In genomic region chr9:5510360-5510931, GRCh38 we compare ENCODE assay signal across 8 cellular contexts. TPM values are rescaled to one million over a fixed set of nuclear protein-coding genes. Genes with fewer than 3 reads are reported as not detected.
DNase-seq lines count a peak whose midpoint lies in the region; ATAC-seq and TF ChIP-seq lines count a peak whose summit lies in the region.

TSS of gene PDCD1LG2 (plus strand) at chr9:5510531. CDS start at chr9:5522547, 12,016 bp downstream.

- TF ChIP-seq CTCF in GM12864 (IDR thresholded peaks at IDR 0.05; ENCODE audit: low read depth, low read length, missing control alignments) (no peak), astrocyte of the spinal cord (IDR thresholded peaks at IDR 0.05; ENCODE audit: low read depth, low read length) (no peak), testis (IDR thresholded peaks at IDR 0.05) (no peak)

- H3K9me3 ChIP-seq in MG63 (no peaks in the 10 kb centered on the region), testis (no peaks in the 10 kb centered on the region)

- intact Hi-C loops in testis (cut with DNase I; ENCODE audit: low total_unique reads) = no loop called here

- no peak for TF ChIP-seq POLR2A in testis (IDR thresholded peaks at IDR 0.05)

- no peaks in the 10 kb centered on the region for H3K27me3 ChIP-seq in MG63
- no peaks in the 10 kb centered on the region for H3K27me3 ChIP-seq in testis

- peak; percentile 65 for ATAC-seq in GM21576 (IDR thresholded peaks at IDR 0.05; ENCODE audit: unreplicated experiment)

- peak within 1 kb of the TSS; percentile 46 for H3K4me3 ChIP-seq in GM12864 (ENCODE audit: low read depth, low read length)
- H3K4me3 ChIP-seq in MG63 = peak within 1 kb of the TSS; percentile 35
- peak within 1 kb of the TSS; percentile 25 for H3K4me3 ChIP-seq in astrocyte of the spinal cord (ENCODE audit: low read depth, low read length)
- H3K4me3 ChIP-seq in testis = peak within 1 kb of the TSS; percentile 7 to 26

- WGBS in testis, 2 donors = 38 to 49% methylated on average over 4 of the region's 4 CpGs

- H3K4me1 ChIP-seq in testis = no peaks in the 10 kb centered on the region

- no peak for DNase-seq in GM12864 (ENCODE audit: low read depth)
- peak; percentile 27 for DNase-seq in MG63
- DNase-seq in astrocyte of the spinal cord (ENCODE audit: low read depth, low spot score) = peak; percentile 81
- DNase-seq in lung microvascular endothelial cell (ENCODE audit: low read depth in 2 of 2) = peak; percentile 54 to 78
- peak; percentile 28 for DNase-seq in testis
- no peak for DNase-seq in NK-92 (lab: John Stamatoyannopoulos, UW; ENCODE audit: unreplicated experiment)
- no peak for DNase-seq in GF-D8 (lab: John Stamatoyannopoulos, UW)

- H3K27ac ChIP-seq in testis = peak within 1 kb of the TSS; percentile 53 to 81

- H3K36me3 ChIP-seq in MG63 (no peaks in the 10 kb centered on the region), testis (ENCODE audit: low read depth, missing control alignments) (no peaks in the 10 kb centered on the region)

- in situ Hi-C loops in astrocyte of the spinal cord (cut with HindIII; ENCODE audit: low sequenced_read_pairs) = no loop called here

RNA-seq across cellular contexts. Expression of gene PDCD1LG2, which starts in this region (rescaled TPM):
- 0.82 and 1.1 TPM in 2 replicates for total RNA-seq in MG63 (2014; rRNA removed; shearing (Covaris generic); ENCODE audit: low replicate concordance)
- total RNA-seq in lung microvascular endothelial cell = 1.4 and 1.5 TPM in 2 replicates
- total RNA-seq in testis = under 1 TPM; 0.63 to 0.81 TPM
- 2.4 TPM for polyA plus RNA-seq in testis (ENCODE audit: insufficient read depth, low read depth, low replicate concordance)

Comparison
In these comparisons a context has a peak if more than half of its experiments do, and no peak if none do; other contexts are left out.
1. DNase-seq: peak in MG63 (single experiment), astrocyte of the spinal cord (single experiment), lung microvascular endothelial cell (2 of 2) and testis (single experiment); none in GM12864 (single experiment), NK-92 (single experiment) and GF-D8 (single experiment).
2. Peak in every context shown above with its lines, with median percentiles within 50 percentile points of each other: H3K4me3 ChIP-seq.